In the genomic region with DNA sequence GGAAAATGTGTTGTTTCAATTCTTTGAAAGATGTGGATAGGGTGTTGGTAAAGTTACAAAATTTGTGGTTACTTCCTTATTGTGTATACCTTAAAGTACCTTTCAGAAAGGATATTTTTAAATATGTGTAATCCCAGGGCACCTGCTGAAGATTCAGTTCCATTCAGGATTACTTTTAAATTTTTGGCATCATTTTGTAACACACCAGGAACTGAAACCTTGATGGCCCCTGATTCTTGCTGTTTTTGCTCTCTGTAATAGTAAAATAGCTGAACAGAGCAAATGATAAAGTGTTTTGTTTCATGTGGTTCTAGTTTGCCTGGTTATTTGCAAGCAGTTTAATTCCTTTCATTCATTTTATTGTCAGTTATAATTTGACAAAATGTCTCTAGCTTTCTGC, we compare ENCODE assay signal across 1 cellular context.
TF ChIP-seq lines count a peak whose summit lies in the region.

No MANE protein-coding gene starts in this region.

TF ChIP-seq in SK-N-SH, 30 proteins besides CTCF, POLR2A, EP300 and RAD21 (continued from another document):
- TF ChIP-seq, protein P1, sequence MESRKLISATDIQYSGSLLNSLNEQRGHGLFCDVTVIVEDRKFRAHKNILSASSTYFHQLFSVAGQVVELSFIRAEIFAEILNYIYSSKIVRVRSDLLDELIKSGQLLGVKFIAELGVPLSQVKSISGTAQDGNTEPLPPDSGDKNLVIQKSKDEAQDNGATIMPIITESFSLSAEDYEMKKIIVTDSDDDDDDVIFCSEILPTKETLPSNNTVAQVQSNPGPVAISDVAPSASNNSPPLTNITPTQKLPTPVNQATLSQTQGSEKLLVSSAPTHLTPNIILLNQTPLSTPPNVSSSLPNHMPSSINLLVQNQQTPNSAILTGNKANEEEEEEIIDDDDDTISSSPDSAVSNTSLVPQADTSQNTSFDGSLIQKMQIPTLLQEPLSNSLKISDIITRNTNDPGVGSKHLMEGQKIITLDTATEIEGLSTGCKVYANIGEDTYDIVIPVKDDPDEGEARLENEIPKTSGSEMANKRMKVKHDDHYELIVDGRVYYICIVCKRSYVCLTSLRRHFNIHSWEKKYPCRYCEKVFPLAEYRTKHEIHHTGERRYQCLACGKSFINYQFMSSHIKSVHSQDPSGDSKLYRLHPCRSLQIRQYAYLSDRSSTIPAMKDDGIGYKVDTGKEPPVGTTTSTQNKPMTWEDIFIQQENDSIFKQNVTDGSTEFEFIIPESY (IDR thresholded peaks at IDR 0.05; ENCODE audit: borderline replicate concordance, low read depth): no peak
- TF ChIP-seq, protein P2, sequence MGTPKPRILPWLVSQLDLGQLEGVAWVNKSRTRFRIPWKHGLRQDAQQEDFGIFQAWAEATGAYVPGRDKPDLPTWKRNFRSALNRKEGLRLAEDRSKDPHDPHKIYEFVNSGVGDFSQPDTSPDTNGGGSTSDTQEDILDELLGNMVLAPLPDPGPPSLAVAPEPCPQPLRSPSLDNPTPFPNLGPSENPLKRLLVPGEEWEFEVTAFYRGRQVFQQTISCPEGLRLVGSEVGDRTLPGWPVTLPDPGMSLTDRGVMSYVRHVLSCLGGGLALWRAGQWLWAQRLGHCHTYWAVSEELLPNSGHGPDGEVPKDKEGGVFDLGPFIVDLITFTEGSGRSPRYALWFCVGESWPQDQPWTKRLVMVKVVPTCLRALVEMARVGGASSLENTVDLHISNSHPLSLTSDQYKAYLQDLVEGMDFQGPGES (IDR thresholded peaks at IDR 0.05; ENCODE audit: low read depth, low read length): no peak
TF ChIP-seq in SK-N-SH: peak in this region for 0.
